18 cellular contexts compared by ENCODE assay signal in the genomic region with DNA sequence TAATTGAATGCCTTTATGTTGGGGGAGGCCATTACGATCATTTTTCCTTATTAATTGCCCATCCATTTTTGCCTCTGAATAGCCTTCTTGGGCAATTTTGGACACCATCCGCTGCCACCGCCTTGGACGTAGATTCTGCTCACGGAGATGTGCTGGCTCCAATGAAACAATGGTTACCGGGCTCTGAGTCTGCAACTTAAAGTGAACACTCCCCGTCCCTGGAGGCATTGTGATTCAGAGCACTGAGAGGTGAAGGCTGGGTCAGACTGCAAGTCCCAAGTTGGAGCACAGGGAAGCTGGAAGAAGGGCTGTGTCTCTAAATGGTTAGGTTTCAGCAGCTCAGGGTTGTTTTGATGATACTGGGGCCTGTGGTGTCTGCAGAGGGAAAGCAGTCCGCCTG.
DNase-seq lines count a peak whose midpoint lies in the region; ATAC-seq and TF ChIP-seq lines count a peak whose summit lies in the region.
"Had no signal": no experiment of that assay in that cellular context is flagged by ENCODE, and none has a peak within 500 bp of the region (broad histone marks: within the 10 kb centered on the region; RNA-seq: fewer than 3 reads in every experiment).

No MANE protein-coding gene starts in this region.

- H3K9me3 ChIP-seq in adrenal gland (replicated peaks in 1 of 3) (no peaks in the 10 kb centered on the region), psoas muscle (no peaks in the 10 kb centered on the region)
- H3K9me3 ChIP-seq: BLaER1 treated with 17β-estradiol and CSF1 and Interleukin-3, amounts not matched to agents 10 nM and 100 nM; esophagus squamous epithelium; SJCRH30; spleen had no signal

- no peaks in the 10 kb centered on the region for H3K36me3 ChIP-seq in adrenal gland (replicated peaks in 1 of 2)
- no peaks in the 10 kb centered on the region for H3K36me3 ChIP-seq in psoas muscle (ENCODE audit: insufficient read depth in 1 of 2, low read depth in 1 of 2)
- H3K36me3 ChIP-seq: BLaER1 treated with 17β-estradiol and CSF1 and Interleukin-3, amounts not matched to agents 10 nM and 100 nM; esophagus squamous epithelium; spleen had no signal

- peak in 3 of 4 donors; percentile 42 to 53 (median 53) for ATAC-seq in psoas muscle
- no peak for ATAC-seq in activated naive CD4-positive, alpha-beta T cell treated with anti-CD3 and anti-CD28 coated beads, Interleukin-2, amount 50 U/mL, for 72 hours

- H3K27ac Mint-ChIP-seq in activated naive CD4-positive, alpha-beta T cell treated with anti-CD3 and anti-CD28 coated beads, Interleukin-2, amount 50 U/mL, for 72 hours: no peak overlapping the region
- H3K27ac Mint-ChIP-seq in CD14-positive monocyte: no peak overlapping the region

- H3K27ac ChIP-seq in adrenal gland (no peak overlapping the region), psoas muscle (no peak overlapping the region)
- H3K27ac ChIP-seq: BLaER1 treated with 17β-estradiol and CSF1 and Interleukin-3, amounts not matched to agents 10 nM and 100 nM; SJCRH30; spleen had no signal

- no peak for TF ChIP-seq POLR2A in adrenal gland (IDR thresholded peaks at IDR 0.05)

- DNase-seq in GM03348 (ENCODE audit: low spot score): peak; percentile 60
- peak in 5 of 7 donors; percentile 37 to 68 (median 65) for DNase-seq in adrenal gland
- DNase-seq in fibroblast of villous mesenchyme (ENCODE audit: low read depth): peak; percentile 11
- DNase-seq in psoas muscle: peak; percentile 67 to 75
- no peak for DNase-seq in activated naive CD4-positive, alpha-beta T cell treated with anti-CD3 and anti-CD28 coated beads, Interleukin-2, amount 50 U/mL, for 72 hours (ENCODE audit: low spot score in 2 of 2)
- DNase-seq in NCI-H2107 treated with DMSO at 0.1 percent for 48 hours (lab: John Stamatoyannopoulos, UW; ENCODE audit: unreplicated experiment): no peak
- DNase-seq in NCI-H748 (lab: John Stamatoyannopoulos, UW; ENCODE audit: unreplicated experiment): no peak
- no peak for DNase-seq in CD14-positive monocyte (ENCODE audit: low spot score)
- DNase-seq: activated CD4-positive, alpha-beta T cell treated with anti-CD3 and anti-CD28 coated beads for 48 hours; activated T-cell treated with anti-CD3 and anti-CD28 coated beads, Interleukin-2, amount 50 U/mL, for 1 hour; cortex of kidney; DMS53; esophagus squamous epithelium; GOT3; SJCRH30; spleen; stimulated activated naive CD4-positive, alpha-beta T cell treated with Interleukin-2 at 50 U/mL for 16 hours had no signal

- H3K27me3 Mint-ChIP-seq in CD14-positive monocyte (ENCODE audit: low read depth in 3 of 3): peaks cover 2 to 3% (median 2%) of the 10 kb centered on the region in 3 donors

- H3K4me3 Mint-ChIP-seq in CD14-positive monocyte: no peak overlapping the region

- H3K4me1 Mint-ChIP-seq in CD14-positive monocyte: no peaks in the 10 kb centered on the region

- peaks cover 0 to 3% of the 10 kb centered on the region in 2 donors for H3K4me1 ChIP-seq in adrenal gland (replicated peaks in 1 of 2)
- no peaks in the 10 kb centered on the region for H3K4me1 ChIP-seq in psoas muscle
- H3K4me1 ChIP-seq: SJCRH30, spleen had no signal

- H3K9me3 Mint-ChIP-seq in activated naive CD4-positive, alpha-beta T cell treated with anti-CD3 and anti-CD28 coated beads, Interleukin-2, amount 50 U/mL, for 72 hours: no peaks in the 10 kb centered on the region
- H3K9me3 Mint-ChIP-seq in CD14-positive monocyte: no peaks in the 10 kb centered on the region

- H3K27me3 ChIP-seq in adrenal gland (no peaks in the 10 kb centered on the region), psoas muscle (ENCODE audit: insufficient read depth in 3 of 3, low read length in 2 of 3) (peaks cover 0 to 9% (median 3%) of the 10 kb centered on the region in 3 donors)
- H3K27me3 ChIP-seq: BLaER1 treated with 17β-estradiol and CSF1 and Interleukin-3, amounts not matched to agents 10 nM and 100 nM; esophagus squamous epithelium; SJCRH30; spleen had no signal

- no peaks in the 10 kb centered on the region for H3K36me3 Mint-ChIP-seq in activated naive CD4-positive, alpha-beta T cell treated with anti-CD3 and anti-CD28 coated beads, Interleukin-2, amount 50 U/mL, for 72 hours
- H3K36me3 Mint-ChIP-seq in CD14-positive monocyte: no peaks in the 10 kb centered on the region

- whole genome bisulfite sequencing in adrenal gland, 4 donors: 52 to 69% (median 65%) methylated on average over 8 of the region's 8 CpGs
- WGBS in psoas muscle, 3 donors: 65 to 77% (median 76%) methylated on average over 8 of the region's 8 CpGs

- TF ChIP-seq CTCF in adrenal gland (IDR thresholded peaks at IDR 0.05) (no peak), fibroblast of villous mesenchyme (IDR thresholded peaks at IDR 0.05; ENCODE audit: insufficient read depth, low read depth, low read length) (no peak), psoas muscle (IDR thresholded peaks at IDR 0.05) (no peak), CD14-positive monocyte (IDR thresholded peaks at IDR 0.05) (no peak)

- intact Hi-C loops in adrenal gland (cut with DNase I): no loop called here
- intact Hi-C loops in psoas muscle (cut with DNase I): no loop called here
- intact Hi-C loops in CD14-positive monocyte (cut with micrococcal nuclease): no loop called here

- no peak overlapping the region for H3K4me3 ChIP-seq in adrenal gland
- no peak overlapping the region for H3K4me3 ChIP-seq in fibroblast of villous mesenchyme (ENCODE audit: low read depth, low read length)
- H3K4me3 ChIP-seq in psoas muscle: no peak overlapping the region
- H3K4me3 ChIP-seq: BLaER1 treated with 17β-estradiol and CSF1 and Interleukin-3, amounts not matched to agents 10 nM and 100 nM; esophagus squamous epithelium; SJCRH30; spleen had no signal

Comparison
In these comparisons a context has a peak if more than half of its experiments do, and no peak if none do; other contexts are left out.
1. DNase-seq: peak in GM03348 (single experiment), adrenal gland (5 of 7), fibroblast of villous mesenchyme (single experiment) and psoas muscle (2 of 2); none in activated naive CD4-positive, alpha-beta T cell treated with anti-CD3 and anti-CD28 coated beads, Interleukin-2, amount 50 U/mL, for 72 hours (0 of 2), NCI-H2107 treated with DMSO at 0.1 percent for 48 hours (single experiment), NCI-H748 (single experiment) and CD14-positive monocyte (single experiment).
2. ATAC-seq: peak in psoas muscle (3 of 4); none in activated naive CD4-positive, alpha-beta T cell treated with anti-CD3 and anti-CD28 coated beads, Interleukin-2, amount 50 U/mL, for 72 hours (0 of 2).